In genomic region chr11:90476442-90477007, GRCh38 we compare ENCODE assay signal across 8 cellular contexts.
DNase-seq lines count a peak whose midpoint lies in the region; ATAC-seq, FAIRE-seq and TF ChIP-seq lines count a peak whose summit lies in the region.

No MANE protein-coding gene starts in this region.

- H3K36me3 ChIP-seq in RWPE2 (ENCODE audit: low read depth) (no peaks in the 10 kb centered on the region), fibroblast of lung (ENCODE audit: control insufficient read depth, insufficient read depth, low read length) (no peaks in the 10 kb centered on the region), small intestine (ENCODE audit: control insufficient read depth in 2 of 2, insufficient read depth in 2 of 2, low read length in 2 of 2) (no peaks in the 10 kb centered on the region)

- TF ChIP-seq CTCF in RWPE2 (IDR thresholded peaks at IDR 0.05; ENCODE audit: poor library complexity, severe bottlenecking): peak; percentile 85
- TF ChIP-seq CTCF in fibroblast of lung (conservative IDR thresholded peaks at IDR 0.05 in 1 of 2, IDR thresholded peaks at IDR 0.05 in 1 of 2; ENCODE audit: low read depth in 1 of 2, low read length in 2 of 2): peak in 1 of 2 donors; percentile 15

- H3K9me3 ChIP-seq in RWPE2 (ENCODE audit: severe bottlenecking): no peaks in the 10 kb centered on the region
- H3K9me3 ChIP-seq in fibroblast of lung (ENCODE audit: control insufficient read depth, insufficient read depth, low read depth, low read length): no peaks in the 10 kb centered on the region
- no peaks in the 10 kb centered on the region for H3K9me3 ChIP-seq in small intestine (ENCODE audit: control insufficient read depth, low read depth)

- H3K4me2 ChIP-seq in fibroblast of lung (ENCODE audit: extremely low read depth, insufficient read depth, low read length): no peak overlapping the region

- CTCF ChIA-PET in HEK293T (lab: Yijun Ruan, JAX): no interaction called here

- H3K27me3 ChIP-seq in RWPE2 (ENCODE audit: insufficient read depth, poor library complexity, severe bottlenecking) (no peaks in the 10 kb centered on the region), fibroblast of lung (ENCODE audit: control insufficient read depth, insufficient read depth, low read length) (no peaks in the 10 kb centered on the region), small intestine (ENCODE audit: control insufficient read depth in 2 of 2, insufficient read depth in 2 of 2, low read length in 2 of 2) (no peaks in the 10 kb centered on the region)

- in situ Hi-C loops in ACHN (cut with HindIII; ENCODE audit: low pct_ligation_motif_present, low pct_unique_long_range_greater_than_20kb, low sequenced_read_pairs): no loop called here

- H3K4me1 ChIP-seq in RWPE2 (ENCODE audit: insufficient read depth, poor library complexity, severe bottlenecking) (peaks cover 7% of the 10 kb centered on the region), fibroblast of lung (ENCODE audit: control insufficient read depth, extremely low read depth, insufficient read depth, low read length) (no peaks in the 10 kb centered on the region), small intestine (ENCODE audit: control insufficient read depth in 2 of 2, insufficient read depth in 1 of 2, low read depth in 1 of 2, low read length in 1 of 2) (no peaks in the 10 kb centered on the region)

- POLR2A ChIA-PET in HEK293T (lab: Yijun Ruan, JAX): no interaction called here

- ATAC-seq in GM18498 (IDR thresholded peaks at IDR 0.05; ENCODE audit: unreplicated experiment): peak; percentile 68
- peak; percentile 65 for ATAC-seq in HG03565 (IDR thresholded peaks at IDR 0.05; ENCODE audit: unreplicated experiment)
- 0 out of 3 replicates have a peak, but pooled peaks have one; percentile 31 for ATAC-seq in RWPE2 (ENCODE audit: low read depth)

- H3K9ac ChIP-seq in fibroblast of lung (ENCODE audit: insufficient read depth, low read length): no peak overlapping the region

- 27 to 40% (median 35%) methylated on average over 2 of the region's 2 CpGs for WGBS in small intestine, 3 donors

- H4K20me1 ChIP-seq in fibroblast of lung (ENCODE audit: control insufficient read depth, extremely low read depth, insufficient read depth, low read length): no peaks in the 10 kb centered on the region

- H2AFZ ChIP-seq in fibroblast of lung (ENCODE audit: low read length): no peak overlapping the region

- no peak overlapping the region for H3K27ac ChIP-seq in RWPE2 (ENCODE audit: poor library complexity, severe bottlenecking)
- no peak overlapping the region for H3K27ac ChIP-seq in fibroblast of lung (ENCODE audit: insufficient read depth, low read length)
- no peak overlapping the region for H3K27ac ChIP-seq in small intestine (ENCODE audit: low read depth in 1 of 2, low read length in 1 of 2)

- DNase-seq in ACHN (peak; percentile 46), RWPE2 (ENCODE audit: low spot score) (no peak), fibroblast of lung (ENCODE audit: low read depth in 2 of 2) (peak; percentile 42 to 54), small intestine (peak; percentile 21), HEK293T (ENCODE audit: extremely low spot score) (no peak), HCEC 1CT (no peak)

- no peaks in the 10 kb centered on the region for H3K79me2 ChIP-seq in fibroblast of lung (ENCODE audit: control insufficient read depth, insufficient read depth, low read length)

- H3K4me3 ChIP-seq in RWPE2 (ENCODE audit: severe bottlenecking) (no peak overlapping the region), fibroblast of lung (replicated peaks in 1 of 4; ENCODE audit: control extremely low read depth in 1 of 4, insufficient read depth in 1 of 4, low read depth in 3 of 4, low read length in 4 of 4) (no peak overlapping the region), small intestine (ENCODE audit: low read depth in 1 of 2, low read length in 2 of 2) (no peak overlapping the region)

- FAIRE-seq in small intestine (lab: Jason Lieb, UNC): no peak

TF ChIP-seq in HEK293T, 16 proteins besides CTCF, POLR2A, EP300 and RAD21:
- TF ChIP-seq PKNOX1 (IDR thresholded peaks at IDR 0.05) (no peak), L3MBTL2 (conservative IDR thresholded peaks at IDR 0.05) (no peak)
TF ChIP-seq in HEK293T: peak in this region for 0.

Comparison
In these comparisons a context has a peak if more than half of its experiments do, and no peak if none do; other contexts are left out.
1. DNase-seq: peak in ACHN (single experiment), fibroblast of lung (2 of 2) and small intestine (single experiment); none in RWPE2 (single experiment), HEK293T (single experiment) and HCEC 1CT (single experiment).
2. Peak in every context shown above with its lines, with median percentiles within 50 percentile points of each other: ATAC-seq.